14 cellular contexts compared by ENCODE assay signal in genomic region chr16:71852146-71852545, GRCh38.
"Had no signal": no experiment of that assay in that cellular context is flagged by ENCODE, and none has a peak within 500 bp of the region (broad histone marks: within the 10 kb centered on the region; RNA-seq: fewer than 3 reads in every experiment).

No MANE protein-coding gene starts in this region.

- H3K9me3 ChIP-seq: ovary, stomach had no signal

- H3K4me3 ChIP-seq: hepatocyte, neural progenitor cell, ovary, stomach had no signal

- H3K27ac Mint-ChIP-seq: neural progenitor cell; T-helper 1 cell treated with Interleukin-12 subunit alpha and Interleukin-12 subunit beta and Interleukin-4 antibody, amounts not matched to agents 30 μg/mL and 1 μg/mL, for 36 hours had no signal

- H2AFZ ChIP-seq: hepatocyte, neural progenitor cell had no signal

- H3K4me3 Mint-ChIP-seq: activated T-cell treated with anti-CD3 and anti-CD28 coated beads, Interleukin-2, amount 50 U/mL, for 4 hours; neural progenitor cell; T-helper 1 cell treated with Interleukin-12 subunit alpha and Interleukin-12 subunit beta and Interleukin-4 antibody, amounts not matched to agents 30 μg/mL and 1 μg/mL, for 36 hours had no signal

- H3K4me2 ChIP-seq: hepatocyte, neural progenitor cell had no signal

- H3K27ac ChIP-seq: hepatocyte, neural progenitor cell, ovary, stomach had no signal

- H3K9me3 Mint-ChIP-seq: activated T-cell treated with anti-CD3 and anti-CD28 coated beads, Interleukin-2, amount 50 U/mL, for 4 hours; neural progenitor cell; T-helper 1 cell treated with Interleukin-12 subunit alpha and Interleukin-12 subunit beta and Interleukin-4 antibody, amounts not matched to agents 30 μg/mL and 1 μg/mL, for 36 hours had no signal

- DNase-seq: activated CD4-positive, alpha-beta T cell treated with anti-CD3 and anti-CD28 coated beads, Interleukin-2, amount 50 U/mL, for 1 hour; activated CD4-positive, CD25-positive, alpha-beta regulatory T cell; activated T-cell treated with anti-CD3 and anti-CD28 coated beads, Interleukin-2, amount 50 U/mL, for 4 hours; caudate nucleus; cortex of kidney; effector CD8-positive, alpha-beta T cell; left ventricle myocardium superior; ovary; stimulated activated CD4-positive, alpha-beta T cell treated with anti-CD3 and anti-CD28 coated beads, Interleukin-2, amount 100 ng/mL, for 48 hours; stimulated activated CD8-positive, alpha-beta memory T cell treated with anti-CD3 and anti-CD28 coated beads, Interleukin-4, amount 100 ng/mL, for 48 hours; stomach had no signal

- H3K36me3 ChIP-seq: ovary had no signal

- ATAC-seq: activated T-cell treated with anti-CD3 and anti-CD28 coated beads, Interleukin-2, amount 50 U/mL, for 4 hours; left ventricle myocardium superior had no signal
